Comparison of ENCODE assay signal across 8 cellular contexts in the genomic region with DNA sequence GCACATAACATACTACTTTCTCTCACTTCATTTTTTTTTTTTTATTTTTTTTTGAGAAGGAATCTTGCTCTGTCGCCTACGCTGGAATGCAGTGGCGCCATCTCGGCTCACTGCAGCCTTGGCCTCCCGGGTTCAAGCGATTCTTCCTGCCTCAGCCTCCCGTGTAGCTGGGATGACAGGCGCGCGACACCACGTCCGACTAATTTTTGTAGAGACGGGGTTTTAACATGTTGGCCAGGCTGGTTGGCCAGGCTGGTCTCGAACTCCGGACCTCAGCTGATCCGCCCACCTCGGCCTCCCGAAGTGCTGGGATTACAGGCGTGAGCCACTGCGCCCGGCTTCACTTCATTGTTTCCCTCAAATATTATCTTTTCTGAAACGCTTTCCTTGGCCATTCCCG. TPM values are rescaled to one million over a fixed set of nuclear protein-coding genes. Genes with fewer than 3 reads are reported as not detected.
A peak's percentile ranks its signal among the peaks of the same experiment; 100 is the strongest.
DNase-seq lines count a peak whose midpoint lies in the region; TF ChIP-seq lines count a peak whose summit lies in the region.

No MANE protein-coding gene starts in this region.

- no peak overlapping the region for H3K9ac ChIP-seq in OCI-LY3 (ENCODE audit: low read length)

- intact Hi-C loops in CD4-positive, alpha-beta memory T cell (cut with micrococcal nuclease): loop anchor here (1.0 to 5.0 kb wide), 3 partner anchors 23 to 78 kb away; a partner anchor contains a TSS

- peaks cover 24% of the 10 kb centered on the region for H3K4me1 ChIP-seq in CD4-positive, alpha-beta memory T cell (ENCODE audit: insufficient read depth, low read length)
- H3K4me1 ChIP-seq in OCI-LY3 (ENCODE audit: low read length) (peaks cover 13% of the 10 kb centered on the region), ectodermal cell (ENCODE audit: control insufficient read depth, insufficient read depth, low read length) (peaks cover 10% of the 10 kb centered on the region), neuron (ENCODE audit: insufficient read depth, low read length) (peaks cover 14% of the 10 kb centered on the region)

- H3K27ac Mint-ChIP-seq in CD4-positive, alpha-beta memory T cell: peak overlapping the region in 5 of 7 donors; percentile 29 to 87 (median 75)

- peaks cover 33 to 58% of the 10 kb centered on the region in 2 donors for H3K36me3 Mint-ChIP-seq in CD4-positive, alpha-beta memory T cell

- whole genome bisulfite sequencing in ectodermal cell, 2 experiments: 91 to 93% methylated on average over 23 of the region's 23 CpGs

- peaks cover 17% of the 10 kb centered on the region for H3K79me2 ChIP-seq in OCI-LY3 (ENCODE audit: low read length)

- DNase-seq in CD4-positive, alpha-beta memory T cell: no peak
- no peak for DNase-seq in CD1c-positive myeloid dendritic cell (ENCODE audit: extremely low spot score)
- no peak for DNase-seq in EL
- no peak for DNase-seq in NCI-H446 treated with DMSO at 0.1 percent for 48 hours (lab: John Stamatoyannopoulos, UW)
- no peak for DNase-seq in NCI-H1417 (lab: John Stamatoyannopoulos, UW)

- peaks cover 36% of the 10 kb centered on the region for H3K36me3 ChIP-seq in CD4-positive, alpha-beta memory T cell (ENCODE audit: insufficient read depth, low read length)
- H3K36me3 ChIP-seq in OCI-LY3 (replicated peaks; ENCODE audit: low read depth, low read length) (peaks cover 28% of the 10 kb centered on the region), ectodermal cell (ENCODE audit: control insufficient read depth, insufficient read depth, low read length) (peaks cover 23% of the 10 kb centered on the region), neuron (ENCODE audit: insufficient read depth, low read length) (peaks cover 39% of the 10 kb centered on the region)

- CTCF ChIA-PET in CD4-positive, alpha-beta memory T cell (lab: Charles Lee; ENCODE audit: partially characterized antibody): interaction anchor here (0.7 to 2.7 kb wide), 8 partner anchors 10 to 200 kb away, joined by 3 to 12 read pairs (median 4); a partner anchor contains a TSS

- no peaks in the 10 kb centered on the region for H3K9me3 Mint-ChIP-seq in CD4-positive, alpha-beta memory T cell

- POLR2A ChIA-PET in CD4-positive, alpha-beta memory T cell (lab: Charles Lee; ENCODE audit: partially characterized antibody): interaction anchor here (0.6 to 3.9 kb wide), 15 partner anchors 10 to 836 kb away, joined by 3 to 90 read pairs (median 5); a partner anchor contains a TSS

- H3K9me3 ChIP-seq in CD4-positive, alpha-beta memory T cell (ENCODE audit: control insufficient read depth in 1 of 2, low read length in 2 of 2): no peaks in the 10 kb centered on the region
- no peaks in the 10 kb centered on the region for H3K9me3 ChIP-seq in OCI-LY3 (ENCODE audit: insufficient read depth, low read length)
- no peaks in the 10 kb centered on the region for H3K9me3 ChIP-seq in ectodermal cell (ENCODE audit: control insufficient read depth, low read length)
- no peaks in the 10 kb centered on the region for H3K9me3 ChIP-seq in neuron (ENCODE audit: low read length)

- peak overlapping the region in 7 of 8 donors; percentile 30 to 100 (median 98) for H3K4me3 Mint-ChIP-seq in CD4-positive, alpha-beta memory T cell

- peaks cover 21 to 44% (median 28%) of the 10 kb centered on the region in 4 donors for H3K4me1 Mint-ChIP-seq in CD4-positive, alpha-beta memory T cell

- no peak for TF ChIP-seq CTCF in OCI-LY3 (IDR thresholded peaks at IDR 0.05; ENCODE audit: low read depth, low read length)

- H3K4me3 ChIP-seq in CD4-positive, alpha-beta memory T cell (ENCODE audit: low read length in 2 of 2): peak overlapping the region; percentile 53 to 98
- peak overlapping the region; percentile 94 for H3K4me3 ChIP-seq in OCI-LY3 (ENCODE audit: low read length)
- peak overlapping the region; percentile 94 for H3K4me3 ChIP-seq in ectodermal cell (ENCODE audit: insufficient read depth, low read depth, low read length)
- H3K4me3 ChIP-seq in neuron (ENCODE audit: low read length): peak overlapping the region; percentile 86

- H3K27me3 ChIP-seq in CD4-positive, alpha-beta memory T cell (ENCODE audit: insufficient read depth, low read length): no peaks in the 10 kb centered on the region
- no peaks in the 10 kb centered on the region for H3K27me3 ChIP-seq in OCI-LY3 (ENCODE audit: low read depth, low read length)
- H3K27me3 ChIP-seq in ectodermal cell (ENCODE audit: control insufficient read depth, insufficient read depth, low read length, poor library complexity, severe bottlenecking): no peaks in the 10 kb centered on the region
- H3K27me3 ChIP-seq in neuron (ENCODE audit: insufficient read depth, low read length): no peaks in the 10 kb centered on the region

- no peaks in the 10 kb centered on the region for H3K27me3 Mint-ChIP-seq in CD4-positive, alpha-beta memory T cell

- H3K27ac ChIP-seq in CD4-positive, alpha-beta memory T cell (ENCODE audit: low read depth, low read length): no peak overlapping the region
- H3K27ac ChIP-seq in OCI-LY3 (ENCODE audit: low read length) (no peak overlapping the region), ectodermal cell (ENCODE audit: insufficient read depth, low read depth, low read length, poor library complexity, severe bottlenecking) (peak overlapping the region; percentile 53)

- H3K4me2 ChIP-seq in OCI-LY3 (ENCODE audit: low read length): peak overlapping the region; percentile 78

- peak overlapping the region; percentile 83; the same call in 1 of the 2 replicates for H2AFZ ChIP-seq in OCI-LY3 (ENCODE audit: low read depth, low read length)
- H2AFZ ChIP-seq in neuron (ENCODE audit: low read depth, low read length): peak overlapping the region; percentile 33

- H4K20me1 ChIP-seq in OCI-LY3 (ENCODE audit: insufficient read depth, low read length): no peaks in the 10 kb centered on the region

RNA-seq across cellular contexts. Expression of a gene that starts 0.6 kb away (rescaled TPM):
- total RNA-seq in CD4-positive, alpha-beta memory T cell: 10 to 100 TPM; 53.5 to 60.6 TPM
- 10 to 100 TPM; 41.2 to 84.0 TPM for polyA plus RNA-seq in CD4-positive, alpha-beta memory T cell
- 91.0 TPM for polyA plus RNA-seq in ectodermal cell (2013, experiment 1 of 4)
- 99.9 TPM for polyA plus RNA-seq in ectodermal cell (2013, experiment 2 of 4)
- polyA plus RNA-seq in ectodermal cell (2013, experiment 3 of 4): 63.8 TPM
- 70.0 TPM for polyA plus RNA-seq in ectodermal cell (2013, experiment 4 of 4)

RNA-seq across cellular contexts. Expression of a gene that starts 23.2 kb away (rescaled TPM):
- total RNA-seq in CD4-positive, alpha-beta memory T cell: 100 to 1,000 TPM; 211 to 223 TPM
- polyA plus RNA-seq in CD4-positive, alpha-beta memory T cell: 10 to 100 TPM; 57.5 to 67.8 TPM
- 128 TPM for polyA plus RNA-seq in ectodermal cell (2013, experiment 1 of 4)
- polyA plus RNA-seq in ectodermal cell (2013, experiment 2 of 4): 149 TPM
- 97.9 TPM for polyA plus RNA-seq in ectodermal cell (2013, experiment 3 of 4)
- polyA plus RNA-seq in ectodermal cell (2013, experiment 4 of 4): 116 TPM

RNA-seq across cellular contexts. Expression of a gene that starts 57.5 kb away (rescaled TPM):
- total RNA-seq in CD4-positive, alpha-beta memory T cell: 100 to 1,000 TPM; 128 to 132 TPM
- 100 to 1,000 TPM; 115 to 150 TPM for polyA plus RNA-seq in CD4-positive, alpha-beta memory T cell
- 99.5 TPM for polyA plus RNA-seq in ectodermal cell (2013, experiment 1 of 4)
- 99.5 TPM for polyA plus RNA-seq in ectodermal cell (2013, experiment 2 of 4)
- polyA plus RNA-seq in ectodermal cell (2013, experiment 3 of 4): 80.6 TPM
- polyA plus RNA-seq in ectodermal cell (2013, experiment 4 of 4): 97.1 TPM

RNA-seq across cellular contexts. Expression of a gene that starts 57.7 kb away (rescaled TPM):
- total RNA-seq in CD4-positive, alpha-beta memory T cell: 10 to 100 TPM; 62.2 to 68.0 TPM
- 10 to 100 TPM; 68.1 to 93.1 TPM for polyA plus RNA-seq in CD4-positive, alpha-beta memory T cell
- 118 TPM for polyA plus RNA-seq in ectodermal cell (2013, experiment 1 of 4)
- polyA plus RNA-seq in ectodermal cell (2013, experiment 2 of 4): 117 TPM
- polyA plus RNA-seq in ectodermal cell (2013, experiment 3 of 4): 90.0 TPM
- polyA plus RNA-seq in ectodermal cell (2013, experiment 4 of 4): 107 TPM
